In genomic region chr11:133198326-133198725, GRCh38 we compare ENCODE assay signal across 26 cellular contexts.
"Had no signal": no experiment of that assay in that cellular context is flagged by ENCODE, and none has a peak within 500 bp of the region (broad histone marks: within the 10 kb centered on the region; RNA-seq: fewer than 3 reads in every experiment).

No MANE protein-coding gene starts in this region.

- DNase-seq: activated B cell treated with CpG ODN at 0.5 μM for 24 hours; activated CD4-positive, alpha-beta T cell treated with anti-CD3 and anti-CD28 coated beads for 1 hour; activated CD4-positive, alpha-beta T cell treated with anti-CD3 and anti-CD28 coated beads, Interleukin-2, amount 10 ng/mL, durations not matched to agents 24 days and 14 days; activated CD4-positive, alpha-beta T cell treated with anti-CD3 and anti-CD28 coated beads, Interleukin-2, amount 50 U/mL, for 48 hours; activated gamma-delta T cell; activated naive CD4-positive, alpha-beta T cell treated with anti-CD3 and anti-CD28 coated beads for 36 hours; activated naive CD8-positive, alpha-beta T cell treated with anti-CD3 and anti-CD28 coated beads for 36 hours; activated T-cell treated with anti-CD3 and anti-CD28 coated beads for 4 hours; activated T-cell treated with anti-CD3 and anti-CD28 coated beads, Interleukin-2, amount 50 U/mL, for 48 hours; brain microvascular endothelial cell; NCI-H1105; NCI-H1436 treated with DMSO at 0.1 percent for 48 hours; NCI-H2107; NCI-H446 treated with DMSO at 0.1 percent for 48 hours; NCI-H526; NK-92 treated with Interleukin-12 subunit alpha and Interleukin-12 subunit beta, amount 100 ng/mL, for 24 hours; OCI-M1; RPMI8226; T-cell; T-helper 2 cell; T1000 had no signal

- H3K4me3 ChIP-seq: SK-N-MC had no signal

- H3K36me3 ChIP-seq: brain microvascular endothelial cell had no signal

- H3K27ac ChIP-seq: brain microvascular endothelial cell, KMS-11, SK-N-MC had no signal

- H3K27me3 ChIP-seq: brain microvascular endothelial cell had no signal

- ATAC-seq: activated T-helper 17 cell treated with anti-CD3 and anti-CD28 coated beads, Interleukin-2, amount 50 U/mL, for 72 hours; Panc1; Right ventricle myocardium inferior; T-cell had no signal
